9 cellular contexts compared by ENCODE assay signal in the genomic region with DNA sequence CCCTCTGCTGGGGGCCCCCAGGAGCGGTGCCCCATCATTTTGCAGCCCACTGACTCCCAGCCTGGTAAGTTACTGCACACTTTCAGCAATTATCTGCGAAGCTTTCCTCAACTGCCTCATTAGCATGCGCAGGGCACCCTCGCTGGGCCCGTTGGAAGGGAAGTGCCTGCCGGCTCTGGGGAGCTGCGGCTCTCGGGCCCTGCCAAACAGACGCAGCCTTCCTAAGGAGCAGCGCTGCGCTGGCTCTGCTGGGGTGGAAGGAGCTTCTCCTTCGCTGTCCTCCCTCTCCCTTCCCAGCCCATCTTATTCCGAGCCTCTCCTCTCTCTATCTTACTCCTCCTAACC.
DNase-seq lines count a peak whose midpoint lies in the region; ATAC-seq, FAIRE-seq and TF ChIP-seq lines count a peak whose summit lies in the region.
"Had no signal": no experiment of that assay in that cellular context is flagged by ENCODE, and none has a peak within 500 bp of the region (broad histone marks: within the 10 kb centered on the region; RNA-seq: fewer than 3 reads in every experiment).

No MANE protein-coding gene starts in this region.

- H3K9me3 ChIP-seq in T-helper 17 cell (ENCODE audit: control insufficient read depth, low read length, poor library complexity, severe bottlenecking): no peaks in the 10 kb centered on the region

- H3K36me3 Mint-ChIP-seq in T-helper 17 cell (ENCODE audit: low read depth) (peaks cover 14% of the 10 kb centered on the region), glutamatergic neuron (ENCODE audit: unreplicated experiment) (no peaks in the 10 kb centered on the region)

- H3K4me1 Mint-ChIP-seq in T-helper 17 cell (peaks cover 11% of the 10 kb centered on the region), glutamatergic neuron (ENCODE audit: low read depth, unreplicated experiment) (peaks cover 5% of the 10 kb centered on the region)

- no peak for TF ChIP-seq CTCF in glutamatergic neuron (IDR thresholded peaks at IDR 0.05; ENCODE audit: partially characterized antibody, unreplicated experiment)

- peaks cover 7% of the 10 kb centered on the region for H3K9me3 Mint-ChIP-seq in glutamatergic neuron (ENCODE audit: unreplicated experiment)

- no peak for ATAC-seq in T-helper 17 cell

- H3K4me3 Mint-ChIP-seq in T-helper 17 cell: peak overlapping the region; percentile 7
- peak overlapping the region; percentile 89 for H3K4me3 Mint-ChIP-seq in glutamatergic neuron (ENCODE audit: unreplicated experiment)

- no peak for FAIRE-seq in HTR-8/SVneo (lab: Jason Lieb, UNC)
- FAIRE-seq: endometrium had no signal

- DNase-seq in EL (peak; percentile 48), T-helper 17 cell (no peak), glutamatergic neuron (peak; percentile 46), occipital lobe (lab: John Stamatoyannopoulos, UW) (peak; percentile 49), SIG-M5 (lab: John Stamatoyannopoulos, UW) (no peak), MV-4-11 (lab: John Stamatoyannopoulos, UW) (no peak), SIG-M5 treated with dmso at 0.1 percent for 504 hours (lab: John Stamatoyannopoulos, UW; ENCODE audit: unreplicated experiment) (no peak), HTR-8/SVneo (ENCODE audit: insufficient read length, low spot score) (no peak)

- H3K27ac Mint-ChIP-seq in T-helper 17 cell (no peak overlapping the region), glutamatergic neuron (ENCODE audit: unreplicated experiment) (peak overlapping the region; percentile 25)

- H3K27me3 Mint-ChIP-seq in T-helper 17 cell (peaks cover 73% of the 10 kb centered on the region), glutamatergic neuron (ENCODE audit: unreplicated experiment) (peaks cover 4% of the 10 kb centered on the region)

Comparison
In these comparisons a context has a peak if more than half of its experiments do, and no peak if none do; other contexts are left out.
1. DNase-seq: peak in EL (single experiment), glutamatergic neuron (single experiment) and occipital lobe (single experiment); none in T-helper 17 cell (0 of 3), SIG-M5 (single experiment), MV-4-11 (single experiment), SIG-M5 treated with dmso at 0.1 percent for 504 hours (single experiment) and HTR-8/SVneo (single experiment).